ENCODE assay signal across 8 cellular contexts in genomic region chr16:29805232-29806095, GRCh38. TPM values are rescaled to one million over a fixed set of nuclear protein-coding genes. Genes with fewer than 3 reads are reported as not detected.
A peak's percentile ranks its signal among the peaks of the same experiment; 100 is the strongest.
DNase-seq lines count a peak whose midpoint lies in the region; ATAC-seq, FAIRE-seq and TF ChIP-seq lines count a peak whose summit lies in the region.

No MANE protein-coding gene starts in this region.

- H4K20me1 ChIP-seq in OCI-LY1 (ENCODE audit: insufficient read depth, low read length) (no peaks in the 10 kb centered on the region), endothelial cell of umbilical vein (replicated peaks; ENCODE audit: control insufficient read depth, extremely low read depth, insufficient read depth, low read length) (no peaks in the 10 kb centered on the region)

- H3K9me1 ChIP-seq in endothelial cell of umbilical vein (replicated peaks; ENCODE audit: control insufficient read depth, extremely low read depth, insufficient read depth, low read length) = no peaks in the 10 kb centered on the region

- TF ChIP-seq CTCF in D721Med (IDR thresholded peaks at IDR 0.05; ENCODE audit: insufficient read depth, missing control alignments) (no peak), OCI-LY1 (IDR thresholded peaks at IDR 0.05; ENCODE audit: low read length) (peak; percentile 19; the same call in 1 of the 2 replicates), endothelial cell of umbilical vein (IDR thresholded peaks at IDR 0.05; ENCODE audit: extremely low read depth in 1 of 2, insufficient read depth in 1 of 2, low read depth in 1 of 2, low read length in 2 of 2) (no peak)

- H3K4me1 ChIP-seq in HUES64 (ENCODE audit: insufficient read depth, low read length) = peaks cover 30% of the 10 kb centered on the region
- peaks cover 54% of the 10 kb centered on the region for H3K4me1 ChIP-seq in OCI-LY1 (ENCODE audit: insufficient read depth, low read length, severe bottlenecking)
- peaks cover 30% of the 10 kb centered on the region for H3K4me1 ChIP-seq in endothelial cell of umbilical vein (ENCODE audit: control insufficient read depth, extremely low read depth, insufficient read depth, low read length)

- peak overlapping the region; percentile 78 for H3K4me3 ChIP-seq in HUES64 (ENCODE audit: low read length)
- peak overlapping the region; percentile 73 for H3K4me3 ChIP-seq in OCI-LY1 (ENCODE audit: low read depth, low read length, poor library complexity, severe bottlenecking)
- peak overlapping the region; percentile 52 to 61 (median 58) for H3K4me3 ChIP-seq in endothelial cell of umbilical vein (replicated peaks in 1 of 3; ENCODE audit: insufficient read depth in 1 of 3, low read depth in 1 of 3, low read length in 3 of 3)

- H3K27me3 ChIP-seq in HUES64 (ENCODE audit: insufficient read depth, low read length) (no peaks in the 10 kb centered on the region), OCI-LY1 (ENCODE audit: insufficient read depth, low read length) (no peaks in the 10 kb centered on the region), endothelial cell of umbilical vein (ENCODE audit: control insufficient read depth in 2 of 2, insufficient read depth in 2 of 2, low read length in 2 of 2) (no peaks in the 10 kb centered on the region)

- BruUV-seq in endothelial cell of umbilical vein (replicated peaks; lab: Mats Ljungman, UMichigan) = no TSS peak

- POLR2A ChIA-PET in endothelial cell of umbilical vein (lab: Charles Lee) = interaction anchor here (0.6 kb wide), 2 partner anchors 43 to 99 kb away, joined by 3 to 4 read pairs; no protein-coding TSS in a partner anchor

- CTCF ChIA-PET in endothelial cell of umbilical vein (lab: Charles Lee) = interaction anchor here (0.7 to 3.7 kb wide), 7 partner anchors 10 to 105 kb away, joined by 3 to 163 read pairs (median 6); partner anchors contain the start of genes KIF22 and PAGR1

- dilution Hi-C loops in endothelial cell of umbilical vein (cut with MboI; ENCODE audit: extremely low pct_ligation_motif_present, low sequenced_read_pairs) = loop anchor here (10.0 kb wide), 1 partner anchor 189 kb away; the partner anchor contains the start of genes HIRIP3 and INO80E

- peaks cover 60% of the 10 kb centered on the region for H3K36me3 ChIP-seq in HUES64 (ENCODE audit: insufficient read depth, low read length)
- H3K36me3 ChIP-seq in OCI-LY1 (ENCODE audit: insufficient read depth, low read length) = peaks cover 64% of the 10 kb centered on the region
- peaks cover 12 to 14% of the 10 kb centered on the region in 2 experiments for H3K36me3 ChIP-seq in endothelial cell of umbilical vein (ENCODE audit: control insufficient read depth in 2 of 2, extremely low read depth in 1 of 2, insufficient read depth in 2 of 2, low read length in 2 of 2)

- intact Hi-C loops in endothelial cell of umbilical vein (cut with micrococcal nuclease) = loop anchor here (1.0 to 5.0 kb wide), 3 partner anchors 15 to 167 kb away; partner anchors contain the start of genes KIF22 and TAOK2

- DNase-seq in D721Med (ENCODE audit: insufficient read length, low spot score) = peak; percentile 76
- peak; percentile 96 for DNase-seq in activated T-cell treated with anti-CD3 and anti-CD28 coated beads for 24 hours (ENCODE audit: low read depth)
- peak; percentile 97 for DNase-seq in endothelial cell of umbilical vein (ENCODE audit: low read depth, low spot score)
- peak; percentile 98 for DNase-seq in midbrain (lab: John Stamatoyannopoulos, UW)
- peak; percentile 95 to 96 for DNase-seq in stimulated activated CD8-positive, alpha-beta memory T cell treated with anti-CD3 and anti-CD28 coated beads, Interleukin-15, amount 100 ng/mL, for 4 hours (ENCODE audit: low read depth in 2 of 2)

- no peaks in the 10 kb centered on the region for H3K9me2 ChIP-seq in OCI-LY1 (ENCODE audit: low read depth, low read length)

- peak overlapping the region; percentile 89 for H3K9ac ChIP-seq in HUES64 (ENCODE audit: low read depth, low read length)
- H3K9ac ChIP-seq in OCI-LY1 (ENCODE audit: low read length) = peak overlapping the region; percentile 94
- H3K9ac ChIP-seq in endothelial cell of umbilical vein (replicated peaks; ENCODE audit: extremely low read depth, insufficient read depth, low read length) = peak overlapping the region; percentile 80

- H2AFZ ChIP-seq in OCI-LY1 (ENCODE audit: low read length) = no peak overlapping the region
- peak overlapping the region; percentile 42 for H2AFZ ChIP-seq in endothelial cell of umbilical vein (ENCODE audit: low read depth, low read length)

- H3K79me2 ChIP-seq in OCI-LY1 (ENCODE audit: insufficient read depth, low read length) (no peaks in the 10 kb centered on the region), endothelial cell of umbilical vein (ENCODE audit: control insufficient read depth, insufficient read depth, low read length) (peaks cover 29% of the 10 kb centered on the region)

- H3K9me3 ChIP-seq in HUES64 (ENCODE audit: insufficient read depth, low read depth, low read length) (no peaks in the 10 kb centered on the region), OCI-LY1 (ENCODE audit: low read length) (no peaks in the 10 kb centered on the region), endothelial cell of umbilical vein (replicated peaks; ENCODE audit: control insufficient read depth, insufficient read depth, low read length) (no peaks in the 10 kb centered on the region)

- H3F3A ChIP-seq in OCI-LY1 (ENCODE audit: insufficient read depth, low read length) = 0 out of 2 replicates have a peak, but pooled peaks cover 3% of the 10 kb centered on the region

- TF ChIP-seq POLR2A in endothelial cell of umbilical vein (IDR thresholded peaks at IDR 0.05; ENCODE audit: low read depth, low read length) = peak; percentile 72

- ATAC-seq in GM21447 (IDR thresholded peaks at IDR 0.05; ENCODE audit: unreplicated experiment) = peak; percentile 47

- H3K27ac ChIP-seq in HUES64 (ENCODE audit: low read depth, low read length) = peak overlapping the region; percentile 95
- peak overlapping the region; percentile 94 for H3K27ac ChIP-seq in OCI-LY1 (ENCODE audit: low read depth, low read length, poor library complexity, severe bottlenecking)
- peak overlapping the region; percentile 68 for H3K27ac ChIP-seq in endothelial cell of umbilical vein (ENCODE audit: insufficient read depth, low read depth, low read length)

- H3K4me2 ChIP-seq in OCI-LY1 (ENCODE audit: low read length) (peak overlapping the region; percentile 82), endothelial cell of umbilical vein (ENCODE audit: insufficient read depth, low read length) (peak overlapping the region; percentile 53)

- FAIRE-seq in D721Med (lab: Jason Lieb, UNC) = no peak
- peak; percentile 94 for FAIRE-seq in endothelial cell of umbilical vein (lab: Jason Lieb, UNC)

- under 1% methylated on average over 84 of the region's 103 CpGs for WGBS in HUES64

RNA-seq across cellular contexts. Expression of gene MAZ, which starts 0.9 kb away (rescaled TPM):
- polyA plus RNA-seq in HUES64 (2013, experiment 1 of 2) = 290 TPM
- polyA plus RNA-seq in HUES64 (2013, experiment 2 of 2) = 272 TPM
- 311 TPM in 2 replicates for total RNA-seq in endothelial cell of umbilical vein
- 165 and 212 TPM in 2 replicates for polyA plus RNA-seq in endothelial cell of umbilical vein
- 204 and 249 TPM in 2 replicates for polyA plus RNA-seq in endothelial cell of umbilical vein (2011; cell fraction: cytosol; rRNA removed)
- 129 and 147 TPM in 2 replicates for polyA plus RNA-seq in endothelial cell of umbilical vein (2011; cell fraction: nucleus; rRNA removed)
- 303 and 323 TPM in 2 replicates for polyA plus RNA-seq in endothelial cell of umbilical vein (2012)
- polyA minus RNA-seq in endothelial cell of umbilical vein = 291 and 342 TPM in 2 replicates
- 395 TPM for polyA minus RNA-seq in endothelial cell of umbilical vein (2011; cell fraction: cytosol; rRNA and poly(A)+ RNA removed)
- 51.4 and 56.6 TPM in 2 replicates for polyA minus RNA-seq in endothelial cell of umbilical vein (2011; cell fraction: nucleus; rRNA and poly(A)+ RNA removed)

RNA-seq across cellular contexts. Expression of gene PRRT2, which starts 6.5 kb away (rescaled TPM):
- polyA plus RNA-seq in HUES64 (2013, experiment 1 of 2) = 10.2 TPM
- 12.9 TPM for polyA plus RNA-seq in HUES64 (2013, experiment 2 of 2)
- total RNA-seq in endothelial cell of umbilical vein = 2.3 and 3.3 TPM in 2 replicates
- polyA plus RNA-seq in endothelial cell of umbilical vein = 3.3 and 3.4 TPM in 2 replicates
- polyA plus RNA-seq in endothelial cell of umbilical vein (2011; cell fraction: cytosol; rRNA removed) = 0.41 and 0.66 TPM in 2 replicates
- polyA plus RNA-seq in endothelial cell of umbilical vein (2011; cell fraction: nucleus; rRNA removed) = 18.1 and 20.0 TPM in 2 replicates
- 1.0 and 1.4 TPM in 2 replicates for polyA plus RNA-seq in endothelial cell of umbilical vein (2012)
- polyA minus RNA-seq in endothelial cell of umbilical vein = 1.1 and 1.9 TPM in 2 replicates
- not detected for polyA minus RNA-seq in endothelial cell of umbilical vein (2011; cell fraction: cytosol; rRNA and poly(A)+ RNA removed)
- 2.9 and 3.8 TPM in 2 replicates for polyA minus RNA-seq in endothelial cell of umbilical vein (2011; cell fraction: nucleus; rRNA and poly(A)+ RNA removed)

RNA-seq across cellular contexts. Expression of gene PAGR1, which starts 10.5 kb away (rescaled TPM):
- 52.5 TPM for polyA plus RNA-seq in HUES64 (2013, experiment 1 of 2)
- polyA plus RNA-seq in HUES64 (2013, experiment 2 of 2) = 49.5 TPM
- total RNA-seq in endothelial cell of umbilical vein = 24.2 and 26.3 TPM in 2 replicates
- 13.0 and 15.9 TPM in 2 replicates for polyA plus RNA-seq in endothelial cell of umbilical vein
- 16.6 and 17.6 TPM in 2 replicates for polyA plus RNA-seq in endothelial cell of umbilical vein (2011; cell fraction: cytosol; rRNA removed)
- 18.8 and 20.0 TPM in 2 replicates for polyA plus RNA-seq in endothelial cell of umbilical vein (2011; cell fraction: nucleus; rRNA removed)
- polyA plus RNA-seq in endothelial cell of umbilical vein (2012) = 18.5 and 20.4 TPM in 2 replicates
- polyA minus RNA-seq in endothelial cell of umbilical vein = 3.8 and 4.2 TPM in 2 replicates
- 16.0 TPM for polyA minus RNA-seq in endothelial cell of umbilical vein (2011; cell fraction: cytosol; rRNA and poly(A)+ RNA removed)
- 4.1 and 5.2 TPM in 2 replicates for polyA minus RNA-seq in endothelial cell of umbilical vein (2011; cell fraction: nucleus; rRNA and poly(A)+ RNA removed)

RNA-seq across cellular contexts. Expression of gene MVP, which starts 14.8 kb away (rescaled TPM):
- 0.80 TPM for polyA plus RNA-seq in HUES64 (2013, experiment 1 of 2)
- 1.4 TPM for polyA plus RNA-seq in HUES64 (2013, experiment 2 of 2)
- total RNA-seq in endothelial cell of umbilical vein = 116 and 118 TPM in 2 replicates
- 47.0 and 49.8 TPM in 2 replicates for polyA plus RNA-seq in endothelial cell of umbilical vein
- 45.7 and 48.2 TPM in 2 replicates for polyA plus RNA-seq in endothelial cell of umbilical vein (2011; cell fraction: cytosol; rRNA removed)
- 118 and 126 TPM in 2 replicates for polyA plus RNA-seq in endothelial cell of umbilical vein (2011; cell fraction: nucleus; rRNA removed)
- polyA plus RNA-seq in endothelial cell of umbilical vein (2012) = 154 and 197 TPM in 2 replicates
- polyA minus RNA-seq in endothelial cell of umbilical vein = 123 and 214 TPM in 2 replicates
- 47.5 TPM for polyA minus RNA-seq in endothelial cell of umbilical vein (2011; cell fraction: cytosol; rRNA and poly(A)+ RNA removed)
- 42.1 and 68.7 TPM in 2 replicates for polyA minus RNA-seq in endothelial cell of umbilical vein (2011; cell fraction: nucleus; rRNA and poly(A)+ RNA removed)

RNA-seq across cellular contexts. Expression of gene KIF22, which starts 14.9 kb away (rescaled TPM):
- polyA plus RNA-seq in HUES64 (2013, experiment 1 of 2) = 91.3 TPM
- 95.0 TPM for polyA plus RNA-seq in HUES64 (2013, experiment 2 of 2)
- 82.3 and 90.0 TPM in 2 replicates for total RNA-seq in endothelial cell of umbilical vein
- 67.3 and 67.9 TPM in 2 replicates for polyA plus RNA-seq in endothelial cell of umbilical vein
- polyA plus RNA-seq in endothelial cell of umbilical vein (2011; cell fraction: cytosol; rRNA removed) = 68.7 and 72.0 TPM in 2 replicates
- 198 and 265 TPM in 2 replicates for polyA plus RNA-seq in endothelial cell of umbilical vein (2011; cell fraction: nucleus; rRNA removed)
- polyA plus RNA-seq in endothelial cell of umbilical vein (2012) = 27.8 and 49.7 TPM in 2 replicates
- polyA minus RNA-seq in endothelial cell of umbilical vein = 71.8 and 80.2 TPM in 2 replicates
- polyA minus RNA-seq in endothelial cell of umbilical vein (2011; cell fraction: cytosol; rRNA and poly(A)+ RNA removed) = 95.7 TPM
- 55.3 and 92.1 TPM in 2 replicates for polyA minus RNA-seq in endothelial cell of umbilical vein (2011; cell fraction: nucleus; rRNA and poly(A)+ RNA removed)

Comparison
In these comparisons a context has a peak if more than half of its experiments do, and no peak if none do; other contexts are left out.
1. Peak in every context shown above with its lines: DNase-seq, ATAC-seq, H3K4me3 ChIP-seq and H3K27ac ChIP-seq.